In the genomic region with DNA sequence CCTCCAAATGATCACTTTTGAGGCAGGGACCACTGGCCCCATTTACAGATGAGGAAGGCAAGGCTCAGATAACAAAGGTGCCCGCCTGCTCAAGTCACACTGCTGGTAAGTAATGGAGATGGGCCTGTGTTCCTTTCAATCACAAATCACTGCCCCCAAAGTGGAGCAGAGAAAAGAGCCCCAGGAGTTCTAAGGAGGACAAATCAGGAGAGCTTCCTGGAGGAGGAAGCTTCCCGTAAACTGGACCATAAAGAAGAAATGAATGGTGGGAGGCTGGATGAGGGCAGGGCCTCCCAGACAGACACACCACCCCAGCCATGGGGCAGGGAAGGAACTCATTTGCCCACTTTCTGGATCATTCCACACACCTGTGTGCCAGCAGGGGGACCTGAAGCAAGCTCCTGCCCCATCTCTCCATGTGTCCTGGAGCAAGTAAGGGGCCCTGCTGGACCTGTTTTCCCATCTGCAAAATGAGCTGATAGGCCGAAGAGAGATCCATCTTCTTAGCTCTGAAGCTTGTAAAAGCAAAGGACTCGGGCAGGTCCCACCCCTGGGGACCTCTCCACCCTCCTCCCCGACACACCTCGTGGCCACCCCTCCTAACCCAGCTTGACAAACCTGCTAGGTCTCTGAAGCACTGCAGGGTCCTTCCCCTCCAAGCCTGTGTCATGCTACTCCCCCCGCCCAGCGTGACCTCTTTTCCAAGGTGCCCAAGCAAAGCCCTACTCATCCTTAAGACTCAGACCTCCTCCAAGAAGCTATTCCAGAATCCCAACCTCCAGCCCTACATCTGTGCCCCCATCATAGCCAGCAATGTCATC, we compare ENCODE assay signal across 14 cellular contexts. TPM values are rescaled to one million over a fixed set of nuclear protein-coding genes. Genes with fewer than 3 reads are reported as not detected.
A peak's percentile ranks its signal among the peaks of the same experiment; 100 is the strongest.
DNase-seq lines count a peak whose midpoint lies in the region; ATAC-seq, FAIRE-seq and TF ChIP-seq lines count a peak whose summit lies in the region.
"Had no signal": no experiment of that assay in that cellular context is flagged by ENCODE, and none has a peak within 500 bp of the region (broad histone marks: within the 10 kb centered on the region; RNA-seq: fewer than 3 reads in every experiment).

No MANE protein-coding gene starts in this region.

- H2BK12ac ChIP-seq in H9 (ENCODE audit: insufficient read length, low read depth, low read length) (no peak overlapping the region), neuronal stem cell (ENCODE audit: low read length) (peak overlapping the region; percentile 63)

- no CpG with 5 or more reads among the region's 8 CpGs for whole genome bisulfite sequencing in H9 (ENCODE audit: extremely low coverage, insufficient read length, low lambda C conversion rate)
- no CpG with 5 or more reads among the region's 8 CpGs for WGBS in neuronal stem cell (ENCODE audit: extremely low coverage in 2 of 2, insufficient read length in 2 of 2, insufficient replicate concordance in 1 of 2), 2 donors
- WGBS in hepatocyte (ENCODE audit: low lambda C conversion rate, missing lambda C conversion rate) = 89% methylated on average over 8 of the region's 8 CpGs

- no peak overlapping the region for H2BK20ac ChIP-seq in H9 (ENCODE audit: low read depth, low read length, poor library complexity, severe bottlenecking)

- H2BK15ac ChIP-seq in H9 (ENCODE audit: low read depth, low read length) = no peak overlapping the region
- peak overlapping the region; percentile 61 for H2BK15ac ChIP-seq in neuronal stem cell (ENCODE audit: low read length)

- H4K8ac ChIP-seq in H9 (replicated peaks; ENCODE audit: insufficient read length, low read depth, low read length) (no peak overlapping the region), neuronal stem cell (ENCODE audit: low read depth, low read length) (no peak overlapping the region)

- TF ChIP-seq CTCF in GM06990 (IDR thresholded peaks at IDR 0.05; ENCODE audit: insufficient read depth, low read length, poor library complexity, severe bottlenecking) (no peak), H9 (conservative IDR thresholded peaks at IDR 0.05) (0 out of 3 replicates have a peak, but pooled peaks have one; percentile 18), D721Med (IDR thresholded peaks at IDR 0.05; ENCODE audit: insufficient read depth, missing control alignments) (no peak), hepatocyte (IDR thresholded peaks at IDR 0.05; ENCODE audit: poor library complexity) (no peak)

- H3K36me3 Mint-ChIP-seq in H9 (ENCODE audit: insufficient read depth in 1 of 3, low read depth in 3 of 3) = no peaks in the 10 kb centered on the region
- H3K36me3 Mint-ChIP-seq: mesothelial cell of epicardium had no signal

- H3K27ac Mint-ChIP-seq in H9 = peak overlapping the region in 1 of 3 experiments; percentile 18; a peak in 2 of 7 replicates
- H3K27ac Mint-ChIP-seq: mesothelial cell of epicardium had no signal

- H3K36me3 ChIP-seq in GM06990 (ENCODE audit: control insufficient read depth, insufficient read depth, low read length) (peaks cover 33% of the 10 kb centered on the region), neuronal stem cell (replicated peaks in 1 of 2; ENCODE audit: control insufficient read depth in 2 of 2, insufficient read depth in 2 of 2, low read length in 2 of 2) (no peaks in the 10 kb centered on the region), hepatocyte (replicated peaks; ENCODE audit: insufficient read depth, low read depth) (no peaks in the 10 kb centered on the region)
- H3K36me3 ChIP-seq: suprapubic skin had no signal

- H3K79me2 ChIP-seq in H9 (ENCODE audit: insufficient read depth, low read length) = no peaks in the 10 kb centered on the region
- H3K79me2 ChIP-seq in hepatocyte = no peaks in the 10 kb centered on the region

- H3K4me2 ChIP-seq in H9 (ENCODE audit: insufficient read depth, insufficient read length, low read length) (no peak overlapping the region), neuronal stem cell (ENCODE audit: insufficient read depth, low read length, poor library complexity, severe bottlenecking) (no peak overlapping the region), hepatocyte (no peak overlapping the region)

- H2AK5ac ChIP-seq in H9 (ENCODE audit: insufficient read length, low read length) = no peak overlapping the region
- peak overlapping the region; percentile 23 for H2AK5ac ChIP-seq in neuronal stem cell (ENCODE audit: low read depth, low read length)

- H3K18ac ChIP-seq in H9 (ENCODE audit: insufficient read length, low read depth, low read length) = no peak overlapping the region
- H3K18ac ChIP-seq in neuronal stem cell (ENCODE audit: low read length) = peak overlapping the region; percentile 60

- H3K9me3 ChIP-seq in H9 (ENCODE audit: control insufficient read depth, low read depth, low read length) (no peaks in the 10 kb centered on the region), neuronal stem cell (replicated peaks in 1 of 2; ENCODE audit: control insufficient read depth in 2 of 2, insufficient read depth in 1 of 2, low read depth in 1 of 2, low read length in 2 of 2) (no peaks in the 10 kb centered on the region), hepatocyte (ENCODE audit: low read depth) (no peaks in the 10 kb centered on the region)
- H3K9me3 ChIP-seq: suprapubic skin had no signal

- H3K4me3 ChIP-seq in GM06990 (replicated peaks; ENCODE audit: low read depth, low read length) = peak overlapping the region; percentile 99
- H3K4me3 ChIP-seq in neuronal stem cell (ENCODE audit: low read length in 2 of 2) = no peak overlapping the region
- H3K4me3 ChIP-seq in hepatocyte = no peak overlapping the region
- H3K4me3 ChIP-seq: suprapubic skin had no signal

- no peaks in the 10 kb centered on the region for H3K79me1 ChIP-seq in H9 (ENCODE audit: insufficient read depth, low read depth, low read length, poor library complexity, severe bottlenecking)
- peaks cover 2% of the 10 kb centered on the region for H3K79me1 ChIP-seq in neuronal stem cell (ENCODE audit: low read depth, low read length)

- H3K9me2 ChIP-seq in hepatocyte (replicated peaks; ENCODE audit: insufficient read depth) = no peaks in the 10 kb centered on the region

- H2BK5ac ChIP-seq in H9 (ENCODE audit: insufficient read length, low read length) (no peak overlapping the region), neuronal stem cell (ENCODE audit: low read length) (no peak overlapping the region)

- peaks cover 29 to 41% of the 10 kb centered on the region in 2 experiments for H3K4me1 Mint-ChIP-seq in H9

- H3K56ac ChIP-seq in H9 (ENCODE audit: insufficient read length, low read depth, low read length) = no peak overlapping the region

- H3K4me1 ChIP-seq in H9 (ENCODE audit: insufficient read depth, low read length) = no peaks in the 10 kb centered on the region; the same call in 1 of the 2 replicates
- H3K4me1 ChIP-seq in neuronal stem cell (ENCODE audit: control insufficient read depth in 2 of 2, insufficient read depth in 1 of 2, low read depth in 1 of 2, low read length in 2 of 2) = peaks cover 11 to 12% of the 10 kb centered on the region in 2 donors
- no peaks in the 10 kb centered on the region for H3K4me1 ChIP-seq in hepatocyte (ENCODE audit: insufficient read depth)

- H3K27me3 ChIP-seq in GM06990 (replicated peaks; ENCODE audit: control insufficient read depth, insufficient read depth, low read length) (no peaks in the 10 kb centered on the region), H9 (ENCODE audit: insufficient read depth, low read length) (no peaks in the 10 kb centered on the region), neuronal stem cell (ENCODE audit: control insufficient read depth in 3 of 3, insufficient read depth in 3 of 3, low read depth in 1 of 3, low read length in 3 of 3) (no peaks in the 10 kb centered on the region), hepatocyte (peaks cover 2% of the 10 kb centered on the region)
- H3K27me3 ChIP-seq: suprapubic skin had no signal

- no peak for FAIRE-seq in D721Med (lab: Jason Lieb, UNC)
- FAIRE-seq: colon had no signal

- H4K20me1 ChIP-seq in H9 (ENCODE audit: control insufficient read depth, insufficient read depth, insufficient read length) = no peaks in the 10 kb centered on the region
- H4K20me1 ChIP-seq in hepatocyte (ENCODE audit: insufficient read depth, poor library complexity, severe bottlenecking) = no peaks in the 10 kb centered on the region

- H3T11ph ChIP-seq in H9 (ENCODE audit: low read length) = no peak overlapping the region

- H3K9me3 Mint-ChIP-seq in H9 = no peaks in the 10 kb centered on the region
- H3K9me3 Mint-ChIP-seq: mesothelial cell of epicardium had no signal

- peak overlapping the region in 1 of 2 experiments; percentile 16; a peak in 1 of 5 replicates for H3K4me3 Mint-ChIP-seq in H9
- H3K4me3 Mint-ChIP-seq: mesothelial cell of epicardium had no signal

- H3K14ac ChIP-seq in H9 (ENCODE audit: insufficient read depth, low read length) (no peak overlapping the region), neuronal stem cell (ENCODE audit: low read length) (no peak overlapping the region)

- DNase-seq in GM06990 (ENCODE audit: extremely low read depth, insufficient read length) (peak; percentile 59), H9 (no peak), neuronal stem cell (ENCODE audit: low spot score) (no peak), D721Med (ENCODE audit: insufficient read length, low spot score) (no peak), hepatocyte (ENCODE audit: low spot score) (no peak), OCI-M1 (lab: John Stamatoyannopoulos, UW) (no peak)
- peak; percentile 28 for DNase-seq in activated naive CD4-positive, alpha-beta T cell treated with anti-CD3 and anti-CD28 coated beads, Interleukin-2, amount 50 U/mL, for 16 hours
- DNase-seq: NCI-H446; stimulated activated CD4-positive, alpha-beta T cell treated with anti-CD3 and anti-CD28 coated beads, Interleukin-4, amount 100 ng/mL, for 4 hours had no signal

- H3K9ac ChIP-seq in H9 (ENCODE audit: extremely low read depth, insufficient read length, low read length) = no peak overlapping the region
- H3K9ac ChIP-seq in neuronal stem cell (ENCODE audit: low read depth, low read length, poor library complexity) = peak overlapping the region; percentile 50

- H3K4ac ChIP-seq in H9 (ENCODE audit: low read depth, low read length) (no peak overlapping the region), neuronal stem cell (ENCODE audit: low read length) (no peak overlapping the region)

- peaks cover under 1% of the 10 kb centered on the region; the same call in 1 of the 2 replicates for H3K27me3 Mint-ChIP-seq in H9 (ENCODE audit: low read depth)

- H4K91ac ChIP-seq in H9 (ENCODE audit: insufficient read length, low read depth, low read length) (no peak overlapping the region), neuronal stem cell (ENCODE audit: low read depth, low read length, poor library complexity) (no peak overlapping the region)

- H2BK120ac ChIP-seq in H9 (ENCODE audit: low read depth, low read length, poor library complexity, severe bottlenecking) = no peak overlapping the region
- no peak overlapping the region for H2BK120ac ChIP-seq in neuronal stem cell (ENCODE audit: low read depth, low read length)

- no peaks in the 10 kb centered on the region for H3K23me2 ChIP-seq in H9 (ENCODE audit: insufficient read length, low read depth, low read length, poor library complexity, severe bottlenecking)

- no peak overlapping the region for H3K23ac ChIP-seq in H9 (ENCODE audit: insufficient read length, low read depth, low read length)
- no peak overlapping the region for H3K23ac ChIP-seq in neuronal stem cell (ENCODE audit: low read depth, low read length, poor library complexity)

- H4K5ac ChIP-seq in H9 (ENCODE audit: insufficient read length, low read depth, low read length) = no peak overlapping the region

- H2AFZ ChIP-seq in H9 (ENCODE audit: low read length) (no peak overlapping the region), neuronal stem cell (ENCODE audit: low read length) (no peak overlapping the region), hepatocyte (no peak overlapping the region)

- H3K27ac ChIP-seq in H9 (ENCODE audit: insufficient read length, low read depth, low read length) (no peak overlapping the region), neuronal stem cell (replicated peaks; ENCODE audit: low read length) (no peak overlapping the region), hepatocyte (no peak overlapping the region)
- H3K27ac ChIP-seq: suprapubic skin had no signal

- no peak for ATAC-seq in HG03095 (IDR thresholded peaks at IDR 0.05; ENCODE audit: unreplicated experiment)

RNA-seq across cellular contexts. Expression of a gene that starts 5.5 kb away (rescaled TPM):
- total RNA-seq in H9 (2021) (0.15 and 0.20 TPM in 2 replicates), hepatocyte (3.2 and 5.1 TPM in 2 replicates)
- 0.15 TPM for polyA plus RNA-seq in neuronal stem cell (2013, experiment 1 of 2)
- polyA plus RNA-seq in neuronal stem cell (2013, experiment 2 of 2) = 0.10 TPM
- polyA plus RNA-seq in hepatocyte = 2.6 and 5.4 TPM in 2 replicates
- total RNA-seq: mesothelial cell of epicardium had no signal

RNA-seq across cellular contexts. Expression of a gene that starts 28.7 kb away (rescaled TPM):
- not detected in 2 replicates for total RNA-seq in H9 (2021)
- polyA plus RNA-seq in neuronal stem cell (2013, experiment 1 of 2) = 0.04 TPM
- polyA plus RNA-seq in neuronal stem cell (2013, experiment 2 of 2) = 0.01 TPM
- 0.47 and 2.0 TPM in 2 replicates for total RNA-seq in hepatocyte
- polyA plus RNA-seq in hepatocyte = 3.4 and 3.7 TPM in 2 replicates
- total RNA-seq: pulmonary artery endothelial cell had no signal

Comparison
In these comparisons a context has a peak if more than half of its experiments do, and no peak if none do; other contexts are left out.
1. DNase-seq: peak in GM06990 (single experiment) and activated naive CD4-positive, alpha-beta T cell treated with anti-CD3 and anti-CD28 coated beads, Interleukin-2, amount 50 U/mL, for 16 hours (single experiment); none in H9 (single experiment), neuronal stem cell (single experiment), D721Med (single experiment), hepatocyte (single experiment) and OCI-M1 (single experiment).